ENCODE assay signal across 3 cellular contexts in genomic region chr5:158082696-158083287, GRCh38.
"Had no signal": no experiment of that assay in that cellular context is flagged by ENCODE, and none has a peak within 500 bp of the region (broad histone marks: within the 10 kb centered on the region; RNA-seq: fewer than 3 reads in every experiment).

No MANE protein-coding gene starts in this region.

- H3K4me3 ChIP-seq: GM12878 had no signal

- ATAC-seq: GM12878 had no signal

- DNase-seq: GDM1, GF-D8 had no signal
